13 cellular contexts compared by ENCODE assay signal in genomic region chr9:125633116-125633743, GRCh38.
DNase-seq lines count a peak whose midpoint lies in the region; ATAC-seq, FAIRE-seq and TF ChIP-seq lines count a peak whose summit lies in the region.
"Had no signal": no experiment of that assay in that cellular context is flagged by ENCODE, and none has a peak within 500 bp of the region (broad histone marks: within the 10 kb centered on the region; RNA-seq: fewer than 3 reads in every experiment).

No MANE protein-coding gene starts in this region.

- no peaks in the 10 kb centered on the region for H3K36me3 Mint-ChIP-seq in astrocyte (ENCODE audit: low read depth, unreplicated experiment)

- intact Hi-C loops in pancreas (cut with DNase I), result no loop called here

- 60 to 63% methylated on average over 2 of the region's 2 CpGs for WGBS in pancreas, 2 donors

- peak; percentile 55 to 66 (median 64) for ATAC-seq in pancreas

- H3K4me1 Mint-ChIP-seq in astrocyte (ENCODE audit: low read depth, unreplicated experiment), result peaks cover 29% of the 10 kb centered on the region

- H3K79me2 ChIP-seq in astrocyte (ENCODE audit: insufficient read depth, low read length), result peaks cover 92% of the 10 kb centered on the region

- H3K4me1 ChIP-seq in astrocyte (ENCODE audit: insufficient read depth, low read length) (peaks cover 34% of the 10 kb centered on the region), pancreas (peaks cover 10 to 23% (median 22%) of the 10 kb centered on the region in 3 donors)

- H3K27me3 Mint-ChIP-seq in astrocyte (ENCODE audit: low read depth, unreplicated experiment), result no peaks in the 10 kb centered on the region

- H3K4me3 ChIP-seq in astrocyte (ENCODE audit: insufficient read depth, low read depth, low read length) (no peak overlapping the region), pancreas (no peak overlapping the region)

- H2AFZ ChIP-seq in astrocyte (ENCODE audit: low read depth, low read length), result no peak overlapping the region

- no peak overlapping the region for H3K27ac Mint-ChIP-seq in astrocyte (ENCODE audit: unreplicated experiment)

- DNase-seq in DMS53 (lab: John Stamatoyannopoulos, UW) (peak; percentile 42), DMS53 treated with DMSO at 0.1 percent for 48 hours (lab: John Stamatoyannopoulos, UW; ENCODE audit: unreplicated experiment) (no peak), M059J (ENCODE audit: low read depth) (peak; percentile 72), astrocyte (ENCODE audit: low read depth) (no peak), pancreas (peak in 1 of 6 donors; percentile 19), NCI-H1694 treated with DMSO at 0.1 percent for 48 hours (lab: John Stamatoyannopoulos, UW) (no peak)
- DNase-seq in stimulated activated CD4-positive, alpha-beta T cell treated with anti-CD3 and anti-CD28 coated beads, Interleukin-15, amount 100 ng/mL, for 24 hours, result no peak
- no peak for DNase-seq in activated CD4-positive, CD25-positive, alpha-beta regulatory T cell (lab: John Stamatoyannopoulos, UW)
- DNase-seq: 8988T; activated CD4-positive, CD25-positive, alpha-beta regulatory T cell treated with anti-CD3 and anti-CD28 coated beads, Interleukin-2, amount 50 U/mL, for 72 hours; kidney; retina had no signal

- no peak overlapping the region for H3K4me3 Mint-ChIP-seq in astrocyte (ENCODE audit: unreplicated experiment)

- no peaks in the 10 kb centered on the region for H3K9me3 ChIP-seq in astrocyte (ENCODE audit: insufficient read depth, low read depth, low read length)
- H3K9me3 ChIP-seq in pancreas, result no peaks in the 10 kb centered on the region

- H4K20me1 ChIP-seq in astrocyte (ENCODE audit: insufficient read depth, low read length), result peaks cover 79% of the 10 kb centered on the region

- TF ChIP-seq CTCF in astrocyte (IDR thresholded peaks at IDR 0.05; ENCODE audit: insufficient read depth, low read depth, low read length), result no peak
- TF ChIP-seq CTCF in pancreas (IDR thresholded peaks at IDR 0.05), result no peak

- H3K27me3 ChIP-seq in astrocyte (ENCODE audit: insufficient read depth, low read length) (no peaks in the 10 kb centered on the region), pancreas (no peaks in the 10 kb centered on the region)

- H3K36me3 ChIP-seq in astrocyte (ENCODE audit: insufficient read depth, low read length) (no peaks in the 10 kb centered on the region), pancreas (no peaks in the 10 kb centered on the region)

- peak overlapping the region; percentile 16 for H3K9ac ChIP-seq in astrocyte (ENCODE audit: low read length)

- H3K4me2 ChIP-seq in astrocyte (ENCODE audit: low read length), result peak overlapping the region; percentile 55

- FAIRE-seq in astrocyte (lab: Jason Lieb, UNC) (no peak), pancreas (lab: Jason Lieb, UNC) (no peak)
- FAIRE-seq: endometrium, kidney had no signal

- H3K9me3 Mint-ChIP-seq in astrocyte (ENCODE audit: unreplicated experiment), result no peaks in the 10 kb centered on the region

- H3K27ac ChIP-seq in astrocyte (ENCODE audit: low read depth, low read length) (peak overlapping the region; percentile 33), pancreas (no peak overlapping the region)

Comparison
In these comparisons a context has a peak if more than half of its experiments do, and no peak if none do; other contexts are left out.
1. DNase-seq: peak in DMS53 (single experiment) and M059J (single experiment); none in DMS53 treated with DMSO at 0.1 percent for 48 hours (single experiment), astrocyte (single experiment), stimulated activated CD4-positive, alpha-beta T cell treated with anti-CD3 and anti-CD28 coated beads, Interleukin-15, amount 100 ng/mL, for 24 hours (single experiment), activated CD4-positive, CD25-positive, alpha-beta regulatory T cell (0 of 4) and NCI-H1694 treated with DMSO at 0.1 percent for 48 hours (single experiment).